ENCODE assay signal across 19 cellular contexts in the genomic region with DNA sequence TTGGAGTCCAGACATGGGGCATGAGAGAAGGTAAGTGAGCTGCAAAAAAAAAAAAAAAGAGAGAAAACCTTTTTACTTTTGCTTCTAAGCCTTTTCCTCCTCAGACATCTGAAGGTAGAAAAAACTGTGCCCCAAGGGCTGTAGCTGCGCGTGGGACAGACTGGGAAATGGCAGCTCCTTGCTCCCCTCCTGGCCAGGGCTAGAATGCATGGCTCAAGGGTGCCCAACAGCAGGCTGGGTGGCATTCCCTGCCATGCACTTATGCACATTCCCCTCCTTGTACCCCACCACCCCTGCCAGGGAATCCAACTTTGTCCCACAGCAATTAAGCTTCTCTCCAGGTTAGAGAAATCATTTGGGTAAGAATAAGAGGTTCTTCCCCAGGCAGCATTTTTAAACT.
"Had no signal": no experiment of that assay in that cellular context is flagged by ENCODE, and none has a peak within 500 bp of the region (broad histone marks: within the 10 kb centered on the region; RNA-seq: fewer than 3 reads in every experiment).

No MANE protein-coding gene starts in this region.

- H3K4me3 ChIP-seq: gastrocnemius medialis, heart right ventricle, right atrium auricular region, skin epidermis had no signal

- ATAC-seq: activated T-helper 17 cell treated with anti-CD3 and anti-CD28 coated beads, Interleukin-2, amount 50 U/mL, for 72 hours; gastrocnemius medialis; heart right ventricle; left ventricle myocardium superior; natural killer cell treated with Interleukin-12 subunit alpha and Interleukin-12 subunit beta and Interleukin-15 and Interleukin-18, amount 100 ng/mL, for 72 hours had no signal

- H3K9me3 ChIP-seq: gastrocnemius medialis had no signal

- DNase-seq: activated CD4-positive, CD25-positive, alpha-beta regulatory T cell treated with anti-CD3 and anti-CD28 coated beads, Interleukin-2, amount 50 U/mL, for 72 hours; activated naive CD4-positive, alpha-beta T cell treated with Interleukin-2 at 50 U/mL for 16 hours; activated T-cell treated with anti-CD3 and anti-CD28 coated beads for 4 hours; anterior cingulate cortex; brain microvascular endothelial cell; gastrocnemius medialis; heart right ventricle; kidney; left ventricle myocardium superior; occipital lobe; stimulated activated CD4-positive, alpha-beta T cell treated with anti-CD3 and anti-CD28 coated beads, Interleukin-15, amount 100 ng/mL, for 24 hours; stimulated activated CD4-positive, alpha-beta T cell treated with anti-CD3 and anti-CD28 coated beads, Interleukin-4, amount 100 ng/mL, for 1 hour; stimulated activated naive CD4-positive, alpha-beta T cell treated with Interleukin-2 at 50 U/mL for 16 hours; substantia nigra; trophoblast cell had no signal

- H3K27me3 ChIP-seq: brain microvascular endothelial cell, gastrocnemius medialis, heart right ventricle, right atrium auricular region had no signal

- H3K27ac ChIP-seq: brain microvascular endothelial cell, gastrocnemius medialis, heart right ventricle, right atrium auricular region, skin epidermis had no signal

- H3K4me1 ChIP-seq: gastrocnemius medialis, heart right ventricle, right atrium auricular region had no signal

- H3K36me3 ChIP-seq: brain microvascular endothelial cell, gastrocnemius medialis, heart right ventricle, right atrium auricular region had no signal
